Comparison of ENCODE assay signal across 18 cellular contexts in genomic region chr9:94564279-94564678, GRCh38. TPM values are rescaled to one million over a fixed set of nuclear protein-coding genes. Genes with fewer than 3 reads are reported as not detected.
"Had no signal": no experiment of that assay in that cellular context is flagged by ENCODE, and none has a peak within 500 bp of the region (broad histone marks: within the 10 kb centered on the region; RNA-seq: fewer than 3 reads in every experiment).

No MANE protein-coding gene starts in this region.

RNA-seq across cellular contexts. Expression of gene PCAT7, which starts 9.4 kb away (rescaled TPM):
- total RNA-seq: activated naive CD4-positive, alpha-beta T cell treated with anti-CD3 and anti-CD28 coated beads for 36 hours; activated naive CD4-positive, alpha-beta T cell treated with anti-CD3 and anti-CD28 coated beads, Interleukin-2, amount 50 U/mL, for 72 hours; activated naive CD8-positive, alpha-beta T cell treated with anti-CD3 and anti-CD28 coated beads for 36 hours; activated naive CD8-positive, alpha-beta T cell treated with anti-CD3 and anti-CD28 coated beads, Interleukin-2, amount 10 ng/mL, durations not matched to agents 7 days and 5 days; activated T-cell treated with anti-CD3 and anti-CD28 coated beads, Interleukin-2, amount 50 U/mL, for 4 hours; activated T-cell treated with anti-CD3 and anti-CD28 coated beads, Interleukin-2, amount 50 U/mL, for 72 hours; activated T-helper 1 cell treated with anti-CD3 and anti-CD28 coated beads, Interleukin-12 subunit alpha, Interleukin-12 subunit beta, Interleukin-2, Interleukin-4 antibody, amounts not matched to agents 30 ng/mL and 10 ng/mL and 1 ng/mL, durations not matched to agents 14 hours and 24 hours and 36 hours; activated T-helper 17 cell treated with anti-CD3 and anti-CD28 coated beads, Interleukin-2, amount 50 U/mL, for 72 hours; activated T-helper 2 cell treated with anti-CD3 and anti-CD28 coated beads, Interferon-gamma antibody, Interleukin-2, Interleukin-4, amounts not matched to agents 10 μg/mL and 5 μg/mL and 100 μg/mL, durations not matched to agents 14 hours and 24 hours and 36 hours; ascending aorta; bronchial epithelial cell; cerebellum had no signal

RNA-seq across cellular contexts. Expression of gene FBP2, which starts 29.3 kb away (rescaled TPM):
- total RNA-seq: activated naive CD4-positive, alpha-beta T cell treated with anti-CD3 and anti-CD28 coated beads for 36 hours; activated naive CD4-positive, alpha-beta T cell treated with anti-CD3 and anti-CD28 coated beads, Interleukin-2, amount 50 U/mL, for 72 hours; activated naive CD8-positive, alpha-beta T cell treated with anti-CD3 and anti-CD28 coated beads for 36 hours; activated naive CD8-positive, alpha-beta T cell treated with anti-CD3 and anti-CD28 coated beads, Interleukin-2, amount 10 ng/mL, durations not matched to agents 7 days and 5 days; activated T-cell treated with anti-CD3 and anti-CD28 coated beads, Interleukin-2, amount 50 U/mL, for 4 hours; activated T-cell treated with anti-CD3 and anti-CD28 coated beads, Interleukin-2, amount 50 U/mL, for 72 hours; activated T-helper 1 cell treated with anti-CD3 and anti-CD28 coated beads, Interleukin-12 subunit alpha, Interleukin-12 subunit beta, Interleukin-2, Interleukin-4 antibody, amounts not matched to agents 30 ng/mL and 10 ng/mL and 1 ng/mL, durations not matched to agents 14 hours and 24 hours and 36 hours; activated T-helper 17 cell treated with anti-CD3 and anti-CD28 coated beads, Interleukin-2, amount 50 U/mL, for 72 hours; activated T-helper 2 cell treated with anti-CD3 and anti-CD28 coated beads, Interferon-gamma antibody, Interleukin-2, Interleukin-4, amounts not matched to agents 10 μg/mL and 5 μg/mL and 100 μg/mL, durations not matched to agents 14 hours and 24 hours and 36 hours; aorta; ascending aorta; astrocyte; breast epithelium; bronchial epithelial cell; cardiac muscle cell; cardiac septum; cerebellum; chondrocyte had no signal
